Comparison of ENCODE assay signal across 28 cellular contexts in genomic region chr9:70439991-70440706, GRCh38. TPM values are rescaled to one million over a fixed set of nuclear protein-coding genes. Genes with fewer than 3 reads are reported as not detected.
A peak's percentile ranks its signal among the peaks of the same experiment; 100 is the strongest.
DNase-seq lines count a peak whose midpoint lies in the region; ATAC-seq, FAIRE-seq and TF ChIP-seq lines count a peak whose summit lies in the region.
"Had no signal": no experiment of that assay in that cellular context is flagged by ENCODE, and none has a peak within 500 bp of the region (broad histone marks: within the 10 kb centered on the region; RNA-seq: fewer than 3 reads in every experiment).

No MANE protein-coding gene starts in this region.

- in situ Hi-C loops in K562 (cut with MboI) = no loop called here

- H3K4me1 ChIP-seq in ACC112 (ENCODE audit: control insufficient read depth, insufficient read depth, low read length, unreplicated experiment) (peaks cover 45% of the 10 kb centered on the region), K562 (replicated peaks in 1 of 2; ENCODE audit: control insufficient read depth in 2 of 2, insufficient read depth in 2 of 2, low read length in 2 of 2) (peaks cover 0 to 6% of the 10 kb centered on the region in 2 experiments; a peak in 3 of 5 replicates), upper lobe of left lung (peaks cover 13 to 48% (median 34%) of the 10 kb centered on the region in 4 donors)

- H2AFZ ChIP-seq in ACC112 (ENCODE audit: low read length, unreplicated experiment) = peak overlapping the region; percentile 58
- peak overlapping the region; percentile 87 for H2AFZ ChIP-seq in K562 (ENCODE audit: low read depth, low read length)
- H2AFZ ChIP-seq: neural progenitor cell had no signal

- no peak for TF ChIP-seq RAD21 in K562 (CRISPR knock-in tag; conservative IDR thresholded peaks at IDR 0.05 in 1 of 2, IDR thresholded peaks at IDR 0.05 in 1 of 2)

- DNase-seq in HCEC 1CT (peak; percentile 80), K562 (ENCODE audit: extremely low read depth in 1 of 4, low spot score in 3 of 4) (no peak), foreskin fibroblast (peak; percentile 41 to 56), posterior vena cava (ENCODE audit: low spot score) (no peak), upper lobe of left lung (no peak)
- DNase-seq in activated T-helper 1 cell treated with anti-CD3 and anti-CD28 coated beads, Interleukin-12 subunit alpha, Interleukin-12 subunit beta, Interleukin-2, Interleukin-4 antibody, amounts not matched to agents 30 ng/mL and 10 ng/mL and 1 ng/mL, durations not matched to agents 14 hours and 24 hours and 36 hours (ENCODE audit: low spot score) = no peak
- DNase-seq: activated CD4-positive, CD25-positive, alpha-beta regulatory T cell treated with anti-CD3 and anti-CD28 coated beads, Interleukin-2, amount 50 U/mL, for 72 hours; amygdala; EL; foreskin keratinocyte; hypothalamus; lower lobe of right lung; NCI-H1436 treated with DMSO at 0.1 percent for 48 hours; NCI-H2171 treated with DMSO at 0.1 percent for 48 hours; NCI-H524 treated with DMSO at 0.1 percent for 48 hours; Peyer's patch; stimulated activated CD4-positive, alpha-beta T cell treated with anti-CD3 and anti-CD28 coated beads, Interleukin-15, amount 100 ng/mL, for 24 hours; stimulated activated naive CD8-positive, alpha-beta T cell treated with anti-CD3 and anti-CD28 coated beads, Interleukin-15, Interleukin-2, amounts not matched to agents 100 U/mL and 50 U/mL, for 24 hours; T-cell had no signal

- H3K79me2 ChIP-seq in ACC112 (ENCODE audit: control insufficient read depth, insufficient read depth, low read length, unreplicated experiment) (no peaks in the 10 kb centered on the region), K562 (ENCODE audit: control insufficient read depth, insufficient read depth, low read length) (no peaks in the 10 kb centered on the region)

- TF ChIP-seq EP300 in K562 (IDR thresholded peaks at IDR 0.05; ENCODE audit: low read length) = no peak
- TF ChIP-seq EP300 in upper lobe of left lung (IDR thresholded peaks at IDR 0.05) = no peak

- H3K9me3 ChIP-seq in K562 (replicated peaks; ENCODE audit: control insufficient read depth, insufficient read depth, low read depth, low read length) = no peaks in the 10 kb centered on the region
- H3K9me3 ChIP-seq in upper lobe of left lung = no peaks in the 10 kb centered on the region
- H3K9me3 ChIP-seq: lower lobe of right lung, Peyer's patch, thoracic aorta had no signal

- no peak for FAIRE-seq in K562 (lab: Jason Lieb, UNC)
- FAIRE-seq: D721Med, islet of Langerhans, TTC549 had no signal

- POLR2A ChIA-PET in K562 (lab: Yijun Ruan, JAX) = interaction anchor here (0.6 to 1.1 kb wide), 3 partner anchors 18 to 1291 kb away, joined by 3 read pairs; no protein-coding TSS in a partner anchor

- H3K27me3 ChIP-seq in ACC112 (ENCODE audit: insufficient read depth, low read length) (no peaks in the 10 kb centered on the region), K562 (ENCODE audit: control insufficient read depth in 2 of 2, insufficient read depth in 2 of 2, low read length in 2 of 2) (no peaks in the 10 kb centered on the region), upper lobe of left lung (no peaks in the 10 kb centered on the region)
- H3K27me3 ChIP-seq: foreskin keratinocyte, neural progenitor cell, Peyer's patch had no signal

- no peak overlapping the region for H3K27ac Mint-ChIP-seq in activated T-helper 17 cell treated with anti-CD3 and anti-CD28 coated beads, Interleukin-2, amount 50 U/mL, for 72 hours
- H3K27ac Mint-ChIP-seq in activated T-helper 1 cell treated with anti-CD3 and anti-CD28 coated beads, Interleukin-12 subunit alpha, Interleukin-12 subunit beta, Interleukin-2, Interleukin-4 antibody, amounts not matched to agents 30 ng/mL and 10 ng/mL and 1 ng/mL, durations not matched to agents 14 hours and 24 hours and 36 hours = no peak overlapping the region
- H3K27ac Mint-ChIP-seq: CD14-positive monocyte, neural progenitor cell, progenitor cell of endocrine pancreas, T-cell had no signal

- no peaks in the 10 kb centered on the region for H4K20me1 ChIP-seq in K562 (replicated peaks; ENCODE audit: control insufficient read depth, insufficient read depth, low read length)

- no peak overlapping the region for H3K4me2 ChIP-seq in K562 (ENCODE audit: insufficient read depth, low read length)
- H3K4me2 ChIP-seq: neural progenitor cell had no signal

- H3K9me3 Mint-ChIP-seq in activated T-helper 17 cell treated with anti-CD3 and anti-CD28 coated beads, Interleukin-2, amount 50 U/mL, for 72 hours = no peaks in the 10 kb centered on the region
- H3K9me3 Mint-ChIP-seq in activated T-helper 1 cell treated with anti-CD3 and anti-CD28 coated beads, Interleukin-12 subunit alpha, Interleukin-12 subunit beta, Interleukin-2, Interleukin-4 antibody, amounts not matched to agents 30 ng/mL and 10 ng/mL and 1 ng/mL, durations not matched to agents 14 hours and 24 hours and 36 hours = no peaks in the 10 kb centered on the region
- H3K9me3 Mint-ChIP-seq: neural progenitor cell, T-cell had no signal

- TF ChIP-seq POLR2A in K562 (conservative IDR thresholded peaks at IDR 0.05) (no peak), upper lobe of left lung (IDR thresholded peaks at IDR 0.05) (no peak)

- H3K27me3 Mint-ChIP-seq in activated T-helper 17 cell treated with anti-CD3 and anti-CD28 coated beads, Interleukin-2, amount 50 U/mL, for 72 hours = no peaks in the 10 kb centered on the region
- no peaks in the 10 kb centered on the region for H3K27me3 Mint-ChIP-seq in activated T-helper 1 cell treated with anti-CD3 and anti-CD28 coated beads, Interleukin-12 subunit alpha, Interleukin-12 subunit beta, Interleukin-2, Interleukin-4 antibody, amounts not matched to agents 30 ng/mL and 10 ng/mL and 1 ng/mL, durations not matched to agents 14 hours and 24 hours and 36 hours (ENCODE audit: insufficient read depth)

- H3K27ac ChIP-seq in ACC112 (ENCODE audit: low read depth, low read length) (peak overlapping the region; percentile 78), K562 (ENCODE audit: extremely low read depth, low read depth, low read length) (no peak overlapping the region), upper lobe of left lung (peak overlapping the region in 1 of 4 donors; percentile 87)
- H3K27ac ChIP-seq: foreskin keratinocyte, neural progenitor cell had no signal

- WGBS in K562 (ENCODE audit: insufficient coverage, low coverage, missing lambda C conversion rate) = 42% methylated on average over 5 of the region's 5 CpGs
- 42 to 55% methylated on average over 5 of the region's 5 CpGs for WGBS in upper lobe of left lung, 2 donors

- H3K4me3 Mint-ChIP-seq in activated T-helper 17 cell treated with anti-CD3 and anti-CD28 coated beads, Interleukin-2, amount 50 U/mL, for 72 hours = no peak overlapping the region
- no peak overlapping the region for H3K4me3 Mint-ChIP-seq in activated T-helper 1 cell treated with anti-CD3 and anti-CD28 coated beads, Interleukin-12 subunit alpha, Interleukin-12 subunit beta, Interleukin-2, Interleukin-4 antibody, amounts not matched to agents 30 ng/mL and 10 ng/mL and 1 ng/mL, durations not matched to agents 14 hours and 24 hours and 36 hours
- H3K4me3 Mint-ChIP-seq: CD14-positive monocyte, neural progenitor cell, T-cell had no signal

- no peak for TF ChIP-seq CTCF in K562 (IDR thresholded peaks at IDR 0.05 in 2 of 3, conservative IDR thresholded peaks at IDR 0.05 in 1 of 3; ENCODE audit: insufficient read depth in 2 of 3, low read depth in 1 of 3, low read length in 3 of 3)
- TF ChIP-seq CTCF in foreskin fibroblast (IDR thresholded peaks at IDR 0.05; ENCODE audit: low read depth, low read length) = no peak
- no peak for TF ChIP-seq CTCF in upper lobe of left lung (IDR thresholded peaks at IDR 0.05)

- H3K4me1 Mint-ChIP-seq in activated T-helper 17 cell treated with anti-CD3 and anti-CD28 coated beads, Interleukin-2, amount 50 U/mL, for 72 hours = peaks cover 6% of the 10 kb centered on the region
- peaks cover 14% of the 10 kb centered on the region for H3K4me1 Mint-ChIP-seq in activated T-helper 1 cell treated with anti-CD3 and anti-CD28 coated beads, Interleukin-12 subunit alpha, Interleukin-12 subunit beta, Interleukin-2, Interleukin-4 antibody, amounts not matched to agents 30 ng/mL and 10 ng/mL and 1 ng/mL, durations not matched to agents 14 hours and 24 hours and 36 hours (ENCODE audit: low read depth)
- H3K4me1 Mint-ChIP-seq: neural progenitor cell had no signal

- intact Hi-C loops in K562 (cut with micrococcal nuclease) = no loop called here
- intact Hi-C loops in posterior vena cava (cut with DNase I) = no loop called here
- intact Hi-C loops in activated T-helper 1 cell treated with anti-CD3 and anti-CD28 coated beads, Interleukin-12 subunit alpha, Interleukin-12 subunit beta, Interleukin-2, Interleukin-4 antibody, amounts not matched to agents 30 ng/mL and 10 ng/mL and 1 ng/mL, durations not matched to agents 14 hours and 24 hours and 36 hours (cut with micrococcal nuclease) = loop anchor here (2.0 kb wide), 1 partner anchor 15 kb away; no protein-coding TSS in a partner anchor

- no peaks in the 10 kb centered on the region for H3K9me1 ChIP-seq in K562 (ENCODE audit: control insufficient read depth, insufficient read depth, low read length)

- no peak overlapping the region for H3K9ac ChIP-seq in K562 (ENCODE audit: insufficient read depth in 1 of 2, low read depth in 2 of 2, low read length in 2 of 2)
- H3K9ac ChIP-seq: neural progenitor cell had no signal

- CTCF ChIA-PET in K562 (lab: Yijun Ruan, JAX; ENCODE audit: low intra/inter-chr PET ratio) = no interaction called here

- no peak overlapping the region for H3K4me3 ChIP-seq in ACC112 (ENCODE audit: low read depth, low read length)
- no peak overlapping the region for H3K4me3 ChIP-seq in K562
- no peak overlapping the region for H3K4me3 ChIP-seq in foreskin fibroblast (ENCODE audit: low read depth in 1 of 2, low read length in 2 of 2)
- H3K4me3 ChIP-seq in upper lobe of left lung = no peak overlapping the region
- H3K4me3 ChIP-seq: lower lobe of right lung, neural progenitor cell, Peyer's patch, thoracic aorta had no signal

- H3K36me3 ChIP-seq in ACC112 (ENCODE audit: insufficient read depth, low read length) (no peaks in the 10 kb centered on the region), K562 (ENCODE audit: control insufficient read depth, insufficient read depth, low read length) (no peaks in the 10 kb centered on the region), upper lobe of left lung (no peaks in the 10 kb centered on the region)
- H3K36me3 ChIP-seq: lower lobe of right lung, neural progenitor cell, Peyer's patch, thoracic aorta had no signal

- ATAC-seq in K562 (0 out of 3 replicates have a peak, but pooled peaks have one; percentile 49), upper lobe of left lung (ENCODE audit: low FRiP score in 2 of 2) (no peak)
- no peak for ATAC-seq in activated T-helper 17 cell treated with anti-CD3 and anti-CD28 coated beads, Interleukin-2, amount 50 U/mL, for 72 hours (replicated peaks)
- ATAC-seq: foreskin keratinocyte; lower lobe of right lung; stimulated activated naive CD8-positive, alpha-beta T cell treated with anti-CD3 and anti-CD28 coated beads, Interleukin-15, Interleukin-2, amounts not matched to agents 100 U/mL and 50 U/mL, for 24 hours; T-cell had no signal

- H3K36me3 Mint-ChIP-seq in activated T-helper 17 cell treated with anti-CD3 and anti-CD28 coated beads, Interleukin-2, amount 50 U/mL, for 72 hours (ENCODE audit: low read depth) = no peaks in the 10 kb centered on the region
- peaks cover 2% of the 10 kb centered on the region for H3K36me3 Mint-ChIP-seq in activated T-helper 1 cell treated with anti-CD3 and anti-CD28 coated beads, Interleukin-12 subunit alpha, Interleukin-12 subunit beta, Interleukin-2, Interleukin-4 antibody, amounts not matched to agents 30 ng/mL and 10 ng/mL and 1 ng/mL, durations not matched to agents 14 hours and 24 hours and 36 hours (ENCODE audit: low read depth)
- H3K36me3 Mint-ChIP-seq: CD14-positive monocyte, neural progenitor cell, T-cell had no signal

- no TSS peak for BruUV-seq in K562 (replicated peaks; lab: Mats Ljungman, UMichigan)

RNA-seq across cellular contexts. Expression of gene KLF9, which starts 25.7 kb away (rescaled TPM):
- total RNA-seq in K562 (2011; cell fraction: chromatin; rRNA removed; ENCODE audit: low replicate concordance) = 3.9 and 5.8 TPM in 2 replicates
- 4.7 and 6.2 TPM in 2 replicates for total RNA-seq in K562 (2011; cell fraction: nucleolus; rRNA removed)
- total RNA-seq in K562 (2011; cell fraction: nucleoplasm; rRNA removed) = 5.8 and 8.8 TPM in 2 replicates
- total RNA-seq in K562 (2014; rRNA removed) (8.5 and 9.7 TPM in 2 replicates), K562 (2014; rRNA removed; fragmentation: Illumina TruSeq; extraction: Trizol) (7.3 and 8.8 TPM in 2 replicates), K562 (2015; rRNA removed; fragmentation: Illumina TruSeq; extraction: Trizol) (4.7 and 4.8 TPM in 2 replicates), K562 (2021) (9.8 and 11.9 TPM in 2 replicates), posterior vena cava (100 to 1,000 TPM in 1 of 2 donors, 10 to 100 TPM in 1; 87.1 to 104 TPM), upper lobe of left lung (100 to 1,000 TPM in 2 of 6 donors, 10 to 100 TPM in 4; 51.8 to 135 (median 83.5) TPM)
- polyA plus RNA-seq in K562 (2011; rRNA removed) (6.2 and 6.9 TPM in 2 replicates), K562 (2014; fragmentation: Illumina TruSeq; extraction: Trizol) (9.6 and 10.1 TPM in 2 replicates), K562 (2014; fragmentation: Nextera tagmentation; extraction: Ambion mirVana) (1 to 10 TPM; 3.3 to 4.8 TPM), K562 (2014; rRNA removed) (6.5 and 6.9 TPM in 2 replicates)
- polyA plus RNA-seq in K562 (2011; cell fraction: cytosol; rRNA removed) = 3.8 and 3.9 TPM in 2 replicates
- polyA plus RNA-seq in K562 (2011; cell fraction: nucleus; rRNA removed) = 2.6 and 2.7 TPM in 2 replicates
- polyA plus RNA-seq in K562 (2012) = 5.6 and 7.2 TPM in 2 replicates
- 6.8 and 8.0 TPM in 2 replicates for polyA minus RNA-seq in K562 (2011; rRNA and poly(A)+ RNA removed)
- 4.5 and 5.0 TPM in 2 replicates for polyA minus RNA-seq in K562 (2011; cell fraction: cytosol; rRNA and poly(A)+ RNA removed)
- polyA minus RNA-seq in K562 (2011; cell fraction: nucleus; rRNA and poly(A)+ RNA removed) = 3.4 and 4.4 TPM in 2 replicates
- total RNA-seq in activated T-helper 17 cell treated with anti-CD3 and anti-CD28 coated beads, Interleukin-2, amount 50 U/mL, for 72 hours = 10 to 100 TPM in 1 of 2 donors, 1 to 10 TPM in 1; 9.1 to 19.0 TPM
- 18.1 and 19.0 TPM in 2 replicates for total RNA-seq in activated T-helper 1 cell treated with anti-CD3 and anti-CD28 coated beads, Interleukin-12 subunit alpha, Interleukin-12 subunit beta, Interleukin-2, Interleukin-4 antibody, amounts not matched to agents 30 ng/mL and 10 ng/mL and 1 ng/mL, durations not matched to agents 14 hours and 24 hours and 36 hours

Comparison
In these comparisons a context has a peak if more than half of its experiments do, and no peak if none do; other contexts are left out.
1. DNase-seq: peak in HCEC 1CT (single experiment) and foreskin fibroblast (2 of 2); none in K562 (0 of 4), posterior vena cava (single experiment), upper lobe of left lung (0 of 2) and activated T-helper 1 cell treated with anti-CD3 and anti-CD28 coated beads, Interleukin-12 subunit alpha, Interleukin-12 subunit beta, Interleukin-2, Interleukin-4 antibody, amounts not matched to agents 30 ng/mL and 10 ng/mL and 1 ng/mL, durations not matched to agents 14 hours and 24 hours and 36 hours (single experiment).